ENCODE assay signal across 9 cellular contexts in the genomic region with DNA sequence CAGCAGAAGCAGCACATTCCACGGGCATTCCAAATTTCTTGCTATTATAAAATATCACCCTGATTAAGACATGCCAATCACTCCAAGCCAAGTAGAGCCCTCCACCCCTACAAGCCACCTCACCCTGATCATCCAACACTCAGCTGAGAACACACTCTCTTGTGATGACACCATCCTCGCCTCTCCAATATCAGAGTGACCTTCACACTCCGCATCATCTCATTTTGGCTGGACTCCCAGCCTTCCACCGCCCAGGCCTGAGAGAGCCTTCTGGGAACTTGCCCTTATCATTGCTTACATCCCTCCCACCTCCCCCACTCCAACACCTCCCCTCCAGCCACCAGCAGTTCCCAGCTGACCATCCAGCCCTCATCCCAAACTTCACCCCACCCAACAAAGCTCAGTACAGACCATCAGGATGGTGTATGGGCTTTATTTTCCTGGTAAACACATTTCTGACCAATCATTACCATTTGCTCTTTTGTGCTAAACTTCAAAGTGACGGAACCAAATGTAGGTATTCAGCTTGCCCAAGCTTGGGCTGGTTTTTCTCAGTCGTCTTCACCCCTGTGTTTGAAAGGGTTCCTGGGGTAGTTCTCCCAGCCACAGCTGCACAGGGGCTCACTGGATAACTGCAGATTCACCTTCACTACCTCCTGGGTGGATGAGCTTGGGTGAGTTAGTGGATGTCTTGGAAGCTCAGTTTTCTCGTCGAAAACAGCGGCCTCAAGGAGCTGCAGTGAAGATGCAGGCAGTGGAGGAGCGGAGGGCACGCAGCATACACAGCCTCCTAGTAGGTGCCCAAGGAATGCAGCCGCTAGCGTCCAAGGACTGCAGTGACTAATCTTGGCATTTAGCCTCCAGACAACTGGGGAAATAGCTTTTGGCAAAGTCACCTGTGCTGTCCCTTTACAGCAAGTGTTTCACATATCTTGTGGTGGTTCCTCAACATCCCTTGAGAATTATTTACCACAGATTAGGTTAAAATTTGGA.
DNase-seq lines count a peak whose midpoint lies in the region; ATAC-seq and TF ChIP-seq lines count a peak whose summit lies in the region.
"Had no signal": no experiment of that assay in that cellular context is flagged by ENCODE, and none has a peak within 500 bp of the region (broad histone marks: within the 10 kb centered on the region; RNA-seq: fewer than 3 reads in every experiment).

No MANE protein-coding gene starts in this region.

- no peaks in the 10 kb centered on the region for H3K27me3 ChIP-seq in BLaER1 treated with 17β-estradiol and CSF1 and Interleukin-3, amounts not matched to agents 10 nM and 100 nM

- H3K4me2 ChIP-seq in BLaER1 treated with 17β-estradiol and CSF1 and Interleukin-3, amounts not matched to agents 10 nM and 100 nM = peak overlapping the region; percentile 10 to 96 (median 84); a peak in 19 of 22 replicates

- H3K4me3 Mint-ChIP-seq in natural killer cell treated with Interleukin-12 subunit alpha and Interleukin-12 subunit beta and Interleukin-15 and Interleukin-18, amount 100 ng/mL, for 72 hours = peak overlapping the region; percentile 24

- TF ChIP-seq CTCF in epithelial cell of esophagus (IDR thresholded peaks at IDR 0.05; ENCODE audit: insufficient read depth, low read depth, low read length, missing control alignments) = no peak

- peak overlapping the region in 7 of 11 experiments; percentile 17 to 99 (median 98); a peak in 10 of 22 replicates for H3K27ac ChIP-seq in BLaER1 treated with 17β-estradiol and CSF1 and Interleukin-3, amounts not matched to agents 10 nM and 100 nM

- H4K20me1 ChIP-seq in BLaER1 treated with 17β-estradiol and CSF1 and Interleukin-3, amounts not matched to agents 10 nM and 100 nM = no peaks in the 10 kb centered on the region

- no peaks in the 10 kb centered on the region for H3K9me3 Mint-ChIP-seq in natural killer cell treated with Interleukin-12 subunit alpha and Interleukin-12 subunit beta and Interleukin-15 and Interleukin-18, amount 100 ng/mL, for 72 hours

- H3K36me3 ChIP-seq in BLaER1 treated with 17β-estradiol and CSF1 and Interleukin-3, amounts not matched to agents 10 nM and 100 nM = peaks cover 0 to 26% (median 4%) of the 10 kb centered on the region in 11 experiments; a peak in 4 of 22 replicates

- ATAC-seq in natural killer cell treated with Interleukin-12 subunit alpha and Interleukin-12 subunit beta and Interleukin-15 and Interleukin-18, amount 100 ng/mL, for 72 hours = no peak
- no peak for ATAC-seq in HG02759 (IDR thresholded peaks at IDR 0.05; ENCODE audit: unreplicated experiment)

- H3K27ac Mint-ChIP-seq in natural killer cell treated with Interleukin-12 subunit alpha and Interleukin-12 subunit beta and Interleukin-15 and Interleukin-18, amount 100 ng/mL, for 72 hours = peak overlapping the region; percentile 94 to 96

- peaks cover 53 to 75% (median 63%) of the 10 kb centered on the region in 10 experiments for H3K4me1 ChIP-seq in BLaER1 treated with 17β-estradiol and CSF1 and Interleukin-3, amounts not matched to agents 10 nM and 100 nM

- H3K4me1 Mint-ChIP-seq in natural killer cell treated with Interleukin-12 subunit alpha and Interleukin-12 subunit beta and Interleukin-15 and Interleukin-18, amount 100 ng/mL, for 72 hours (ENCODE audit: low read depth in 2 of 2) = peaks cover 41 to 55% of the 10 kb centered on the region in 2 donors

- no peaks in the 10 kb centered on the region for H3K27me3 Mint-ChIP-seq in natural killer cell treated with Interleukin-12 subunit alpha and Interleukin-12 subunit beta and Interleukin-15 and Interleukin-18, amount 100 ng/mL, for 72 hours

- peak overlapping the region in 1 of 11 experiments; percentile 20; a peak in 1 of 22 replicates for H3K9ac ChIP-seq in BLaER1 treated with 17β-estradiol and CSF1 and Interleukin-3, amounts not matched to agents 10 nM and 100 nM

- DNase-seq in NCI-H226 = peak; percentile 97
- peak; percentile 80 for DNase-seq in epithelial cell of esophagus (ENCODE audit: low read depth)
- no peak for DNase-seq in natural killer cell treated with Interleukin-12 subunit alpha and Interleukin-12 subunit beta and Interleukin-15 and Interleukin-18, amount 100 ng/mL, for 72 hours (ENCODE audit: low spot score)
- DNase-seq in hypothalamus (lab: John Stamatoyannopoulos, UW) = no peak
- DNase-seq in middle frontal gyrus (ENCODE audit: extremely low spot score, low spot score) = no peak
- no peak for DNase-seq in GOT3 (lab: John Stamatoyannopoulos, UW)
- DNase-seq: NCI-H1092 treated with DMSO at 0.1 percent for 48 hours had no signal

- no peak overlapping the region for H3K4me3 ChIP-seq in BLaER1 treated with 17β-estradiol and CSF1 and Interleukin-3, amounts not matched to agents 10 nM and 100 nM
- H3K4me3 ChIP-seq in epithelial cell of esophagus (ENCODE audit: low read length) = no peak overlapping the region

- peaks cover 0 to 52% (median 14%) of the 10 kb centered on the region in 11 experiments; a peak in 16 of 22 replicates for H3K9me3 ChIP-seq in BLaER1 treated with 17β-estradiol and CSF1 and Interleukin-3, amounts not matched to agents 10 nM and 100 nM (replicated peaks in 1 of 11)

- H3K36me3 Mint-ChIP-seq in natural killer cell treated with Interleukin-12 subunit alpha and Interleukin-12 subunit beta and Interleukin-15 and Interleukin-18, amount 100 ng/mL, for 72 hours = no peaks in the 10 kb centered on the region

Comparison
In these comparisons a context has a peak if more than half of its experiments do, and no peak if none do; other contexts are left out.
1. DNase-seq: peak in NCI-H226 (single experiment) and epithelial cell of esophagus (single experiment); none in natural killer cell treated with Interleukin-12 subunit alpha and Interleukin-12 subunit beta and Interleukin-15 and Interleukin-18, amount 100 ng/mL, for 72 hours (single experiment), hypothalamus (0 of 51), middle frontal gyrus (single experiment) and GOT3 (single experiment).